In genomic region chr3:63855333-63855940, GRCh38 we compare ENCODE assay signal across 1 cellular context.
TF ChIP-seq lines count a peak whose summit lies in the region.

No MANE protein-coding gene starts in this region.

TF ChIP-seq in HepG2, 621 proteins besides CTCF, POLR2A, EP300 and RAD21:
- TF ChIP-seq KDM3A (CRISPR knock-in tag; IDR thresholded peaks at IDR 0.05; ENCODE audit: low read depth): no peak
- no peak for TF ChIP-seq JUND (CRISPR knock-in tag; IDR thresholded peaks at IDR 0.05)
- TF ChIP-seq TRAFD1 (CRISPR knock-in tag; IDR thresholded peaks at IDR 0.05; ENCODE audit: borderline replicate concordance): no peak
- TF ChIP-seq NFE2L2 (IDR thresholded peaks at IDR 0.05; ENCODE audit: low read length): no peak
- TF ChIP-seq ADNP (CRISPR knock-in tag; IDR thresholded peaks at IDR 0.05): no peak
- TF ChIP-seq TEF (CRISPR knock-in tag; IDR thresholded peaks at IDR 0.05): peak; percentile 63; the same call in 1 of the 2 replicates
